Comparison of ENCODE assay signal across 1 cellular context in genomic region chr22:30694171-30694637, GRCh38.
TF ChIP-seq lines count a peak whose summit lies in the region.

No MANE protein-coding gene starts in this region.

TF ChIP-seq in K562, 482 proteins besides CTCF, POLR2A, EP300 and RAD21 (continued from another document):
- peak; percentile 69; the same call in 1 of the 2 replicates for TF ChIP-seq ZBTB33 (CRISPR knock-in tag; IDR thresholded peaks at IDR 0.05)
